ENCODE assay signal across 9 cellular contexts in the genomic region with DNA sequence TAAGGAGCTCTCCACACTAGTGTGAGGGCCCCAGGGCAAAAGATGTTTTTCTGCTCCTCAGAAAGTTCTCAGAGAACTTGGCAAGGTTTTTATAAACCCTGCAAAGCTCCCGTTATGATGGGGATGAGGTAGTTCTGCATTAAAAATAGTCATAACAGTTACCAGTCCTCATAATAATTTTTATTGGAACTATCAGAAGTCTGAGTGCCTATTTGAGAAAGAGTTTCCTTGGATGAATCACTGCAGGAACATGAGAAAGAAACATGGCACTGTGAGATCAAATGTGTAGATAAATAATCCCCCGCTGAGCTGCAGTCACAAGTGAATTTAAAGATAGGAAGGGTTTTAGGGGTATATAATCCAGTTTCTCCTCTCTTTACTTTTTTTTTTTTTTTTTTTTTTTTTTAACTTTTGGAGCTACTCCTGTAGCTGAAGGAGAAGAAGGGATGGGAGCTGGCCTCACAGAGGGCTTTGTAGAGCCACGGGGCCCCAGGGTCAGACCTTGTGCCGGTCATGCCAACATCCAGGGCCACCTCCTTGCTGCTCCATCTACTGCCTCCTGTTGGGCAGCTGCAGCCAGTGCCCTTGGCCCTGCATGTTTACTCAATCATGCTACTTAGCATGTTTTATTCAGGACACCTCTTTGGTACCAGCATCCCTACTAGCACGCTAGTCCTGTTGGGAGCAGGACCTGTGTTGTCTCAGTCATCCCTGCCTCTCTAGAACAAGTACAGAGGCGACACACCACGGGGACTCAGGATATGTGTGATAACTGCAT. TPM values are rescaled to one million over a fixed set of nuclear protein-coding genes. Genes with fewer than 3 reads are reported as not detected.
DNase-seq lines count a peak whose midpoint lies in the region; ATAC-seq, FAIRE-seq and TF ChIP-seq lines count a peak whose summit lies in the region.
"Had no signal": no experiment of that assay in that cellular context is flagged by ENCODE, and none has a peak within 500 bp of the region (broad histone marks: within the 10 kb centered on the region; RNA-seq: fewer than 3 reads in every experiment).

No MANE protein-coding gene starts in this region.

- no peaks in the 10 kb centered on the region for H3F3A ChIP-seq in Loucy (ENCODE audit: low read depth)

- ATAC-seq in GM18909 (IDR thresholded peaks at IDR 0.05; ENCODE audit: poor library complexity, unreplicated experiment) = no peak

- H4K20me1 ChIP-seq in Loucy (ENCODE audit: insufficient read depth, low read length, poor library complexity, severe bottlenecking) (peaks cover 66% of the 10 kb centered on the region), osteoblast (ENCODE audit: insufficient read depth, low read length) (no peaks in the 10 kb centered on the region)

- H3K4me3 ChIP-seq in Loucy (ENCODE audit: low read length, poor library complexity, severe bottlenecking) = no peak overlapping the region
- H3K4me3 ChIP-seq in bronchial epithelial cell (ENCODE audit: low read depth, low read length) = no peak overlapping the region
- no peak overlapping the region for H3K4me3 ChIP-seq in osteoblast (ENCODE audit: insufficient read depth, low read length)

- H3K36me3 ChIP-seq in Loucy (ENCODE audit: insufficient read depth, low read length) (peaks cover 95% of the 10 kb centered on the region), bronchial epithelial cell (ENCODE audit: control insufficient read depth, insufficient read depth, low read length) (peaks cover under 1% of the 10 kb centered on the region), osteoblast (ENCODE audit: insufficient read depth, low read length) (no peaks in the 10 kb centered on the region)

- H3K4me1 ChIP-seq in Loucy (ENCODE audit: insufficient read depth, low read length, poor library complexity, severe bottlenecking) = peaks cover 53% of the 10 kb centered on the region
- H3K4me1 ChIP-seq in osteoblast (ENCODE audit: insufficient read depth, low read length) = peaks cover 38% of the 10 kb centered on the region

- H3K9ac ChIP-seq in Loucy (ENCODE audit: low read depth, low read length, poor library complexity, severe bottlenecking) = no peak overlapping the region

- H3K79me2 ChIP-seq in Loucy (ENCODE audit: insufficient read depth, low read length) (peaks cover 99% of the 10 kb centered on the region), osteoblast (ENCODE audit: insufficient read depth, low read length) (no peaks in the 10 kb centered on the region)

- H2AFZ ChIP-seq in Loucy (ENCODE audit: low read length) (no peak overlapping the region), osteoblast (ENCODE audit: low read length) (no peak overlapping the region)

- H3K27ac ChIP-seq in osteoblast (ENCODE audit: low read depth, low read length) = peak overlapping the region; percentile 79

- H3K9me3 ChIP-seq in Loucy (ENCODE audit: insufficient read depth, low read depth, low read length) (no peaks in the 10 kb centered on the region), osteoblast (ENCODE audit: low read depth, low read length) (no peaks in the 10 kb centered on the region)

- TF ChIP-seq CTCF in Loucy (conservative IDR thresholded peaks at IDR 0.05; ENCODE audit: low read length) = peak; percentile 40; the same call in 1 of the 2 replicates
- TF ChIP-seq CTCF in bronchial epithelial cell (IDR thresholded peaks at IDR 0.05; ENCODE audit: insufficient read depth, low read length, severe bottlenecking) = no peak
- TF ChIP-seq CTCF in osteoblast (IDR thresholded peaks at IDR 0.05; ENCODE audit: extremely low read depth, low read depth, low read length) = peak; percentile 23

- H3K9me2 ChIP-seq in Loucy (replicated peaks; ENCODE audit: low read depth, low read length) = no peaks in the 10 kb centered on the region

- DNase-seq in Daoy (ENCODE audit: low read depth) (peak; percentile 70), bronchial epithelial cell (ENCODE audit: low read depth) (peak; percentile 47), osteoblast (ENCODE audit: insufficient read length, low spot score, missing footprints) (peak; percentile 77), COLO668 (lab: John Stamatoyannopoulos, UW; ENCODE audit: unreplicated experiment) (no peak), NCI-H524 treated with DMSO at 0.1 percent for 48 hours (lab: John Stamatoyannopoulos, UW) (no peak), SK-N-DZ (ENCODE audit: low spot score) (no peak)

- H3K4me2 ChIP-seq in Loucy (ENCODE audit: low read depth, low read length, poor library complexity, severe bottlenecking) (peak overlapping the region; percentile 13), osteoblast (ENCODE audit: insufficient read depth, low read length) (peak overlapping the region; percentile 36)

- no peak for FAIRE-seq in bronchial epithelial cell (lab: Jason Lieb, UNC)
- FAIRE-seq: colon had no signal

- H3K27me3 ChIP-seq in Loucy (ENCODE audit: insufficient read depth, low read length, poor library complexity, severe bottlenecking) = no peaks in the 10 kb centered on the region
- no peaks in the 10 kb centered on the region for H3K27me3 ChIP-seq in bronchial epithelial cell (ENCODE audit: control insufficient read depth, insufficient read depth, low read length)
- H3K27me3 ChIP-seq in osteoblast (ENCODE audit: insufficient read depth, low read length) = no peaks in the 10 kb centered on the region

RNA-seq across cellular contexts. Expression of a gene that starts 39.5 kb away (rescaled TPM):
- 18.6 and 40.1 TPM in 2 replicates for total RNA-seq in Daoy (2014; rRNA removed; shearing (Covaris generic))
- 6.1 and 6.4 TPM in 2 replicates for total RNA-seq in bronchial epithelial cell
- 16.6 and 17.4 TPM in 2 replicates for total RNA-seq in osteoblast
- polyA plus RNA-seq in SK-N-DZ (2014; cell fraction: cytosol; rRNA removed) = 39.7 and 44.9 TPM in 2 replicates
- polyA plus RNA-seq in SK-N-DZ (2014; cell fraction: nucleus; rRNA removed) = 110 and 158 TPM in 2 replicates

RNA-seq across cellular contexts. Expression of a gene that starts 54.7 kb away (rescaled TPM):
- 0.06 TPM in 1 of 2 replicates, not detected in the other for total RNA-seq in Daoy (2014; rRNA removed; shearing (Covaris generic))
- total RNA-seq in bronchial epithelial cell (0.53 and 9.7 TPM in 2 replicates), osteoblast (0.29 and 0.36 TPM in 2 replicates)
- polyA plus RNA-seq in SK-N-DZ (2014; cell fraction: cytosol; rRNA removed) = not detected in 2 replicates
- polyA plus RNA-seq in SK-N-DZ (2014; cell fraction: nucleus; rRNA removed) = 0.04 TPM in 1 of 2 replicates, not detected in the other

Comparison
In these comparisons a context has a peak if more than half of its experiments do, and no peak if none do; other contexts are left out.
1. DNase-seq: peak in Daoy (single experiment), bronchial epithelial cell (single experiment) and osteoblast (single experiment); none in COLO668 (single experiment), NCI-H524 treated with DMSO at 0.1 percent for 48 hours (single experiment) and SK-N-DZ (single experiment).